1 cellular context compared by ENCODE assay signal in the genomic region with DNA sequence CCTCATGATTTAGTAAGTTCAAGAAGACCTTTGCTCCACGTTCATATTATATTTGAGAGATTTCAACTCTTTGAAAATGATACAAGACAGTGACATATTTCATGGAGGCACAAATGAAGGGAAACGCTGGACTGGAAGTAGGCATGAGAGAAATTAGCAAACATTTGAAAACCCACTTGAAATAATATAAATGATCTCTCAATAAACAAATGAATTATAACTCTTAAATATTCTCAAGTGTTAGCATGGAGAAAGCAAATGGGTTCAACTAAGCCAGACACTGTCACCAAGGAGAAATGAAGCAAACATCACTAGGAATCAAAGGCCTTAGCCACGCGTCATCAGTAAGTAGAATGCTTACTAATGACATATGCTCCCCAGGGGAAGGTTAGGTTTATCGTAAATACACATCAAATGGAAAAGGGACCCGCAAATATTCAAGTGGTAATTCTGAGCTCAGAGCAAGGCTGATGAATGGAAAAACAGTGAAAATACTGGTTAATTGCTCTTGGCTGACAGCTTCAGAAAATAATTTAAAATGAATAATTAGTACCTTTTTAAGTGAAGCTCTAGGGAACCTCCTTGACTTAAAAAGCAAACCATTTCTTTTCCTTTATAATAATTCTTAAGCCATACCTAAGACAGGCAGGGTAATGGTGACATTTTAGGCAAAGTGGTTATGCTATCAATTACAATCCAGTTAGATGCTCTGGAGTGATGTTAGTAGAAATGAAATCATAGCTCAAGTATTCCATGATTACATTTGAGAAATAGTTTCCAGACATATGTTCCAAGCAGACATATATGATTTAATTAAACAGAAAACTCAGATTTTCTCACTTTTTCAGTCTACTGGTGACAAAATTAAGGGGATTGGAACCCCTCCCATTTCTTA.
TF ChIP-seq lines count a peak whose summit lies in the region.

No MANE protein-coding gene starts in this region.

TF ChIP-seq in IMR-90, 13 proteins besides CTCF, POLR2A, EP300 and RAD21 (continued from another document):
- TF ChIP-seq, protein P1, sequence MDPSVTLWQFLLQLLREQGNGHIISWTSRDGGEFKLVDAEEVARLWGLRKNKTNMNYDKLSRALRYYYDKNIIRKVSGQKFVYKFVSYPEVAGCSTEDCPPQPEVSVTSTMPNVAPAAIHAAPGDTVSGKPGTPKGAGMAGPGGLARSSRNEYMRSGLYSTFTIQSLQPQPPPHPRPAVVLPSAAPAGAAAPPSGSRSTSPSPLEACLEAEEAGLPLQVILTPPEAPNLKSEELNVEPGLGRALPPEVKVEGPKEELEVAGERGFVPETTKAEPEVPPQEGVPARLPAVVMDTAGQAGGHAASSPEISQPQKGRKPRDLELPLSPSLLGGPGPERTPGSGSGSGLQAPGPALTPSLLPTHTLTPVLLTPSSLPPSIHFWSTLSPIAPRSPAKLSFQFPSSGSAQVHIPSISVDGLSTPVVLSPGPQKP (IDR thresholded peaks at IDR 0.05; ENCODE audit: borderline replicate concordance, low read depth, low read length): no peak
- no peak for TF ChIP-seq MXI1 (IDR thresholded peaks at IDR 0.05; ENCODE audit: borderline replicate concordance, low read depth, low read length)
- no peak for TF ChIP-seq MAZ (IDR thresholded peaks at IDR 0.05; ENCODE audit: borderline replicate concordance, low read depth, low read length)
- no peak for TF ChIP-seq BHLHE40 (IDR thresholded peaks at IDR 0.05; ENCODE audit: low read depth, low read length)
- no peak for TF ChIP-seq RFX5 (IDR thresholded peaks at IDR 0.05; ENCODE audit: low read depth, low read length)
- no peak for TF ChIP-seq CHD1 (IDR thresholded peaks at IDR 0.05; ENCODE audit: low read depth, low read length)
